In genomic region chr22:36209394-36209999, GRCh38 we compare ENCODE assay signal across 5 cellular contexts. TPM values are rescaled to one million over a fixed set of nuclear protein-coding genes. Genes with fewer than 3 reads are reported as not detected.
"Had no signal": no experiment of that assay in that cellular context is flagged by ENCODE, and none has a peak within 500 bp of the region (broad histone marks: within the 10 kb centered on the region; RNA-seq: fewer than 3 reads in every experiment).

No MANE protein-coding gene starts in this region.

RNA-seq across cellular contexts. Expression of gene APOL4, which starts 7.9 kb away (rescaled TPM):
- total RNA-seq: kidney epithelial cell, progenitor cell of endocrine pancreas, renal cortical epithelial cell had no signal
- polyA plus RNA-seq: naive thymus-derived CD4-positive, alpha-beta T cell; neural cell had no signal

RNA-seq across cellular contexts. Expression of gene APOL2, which starts 29.8 kb away (rescaled TPM):
- polyA plus RNA-seq: neural cell had no signal

RNA-seq across cellular contexts. Expression of gene APOL1, which starts 43.4 kb away (rescaled TPM):
- polyA plus RNA-seq: neural cell had no signal

RNA-seq across cellular contexts. Expression of gene APOL3, which starts 48.9 kb away (rescaled TPM):
- total RNA-seq: progenitor cell of endocrine pancreas had no signal
- polyA plus RNA-seq: neural cell had no signal
